14 cellular contexts compared by ENCODE assay signal in the genomic region with DNA sequence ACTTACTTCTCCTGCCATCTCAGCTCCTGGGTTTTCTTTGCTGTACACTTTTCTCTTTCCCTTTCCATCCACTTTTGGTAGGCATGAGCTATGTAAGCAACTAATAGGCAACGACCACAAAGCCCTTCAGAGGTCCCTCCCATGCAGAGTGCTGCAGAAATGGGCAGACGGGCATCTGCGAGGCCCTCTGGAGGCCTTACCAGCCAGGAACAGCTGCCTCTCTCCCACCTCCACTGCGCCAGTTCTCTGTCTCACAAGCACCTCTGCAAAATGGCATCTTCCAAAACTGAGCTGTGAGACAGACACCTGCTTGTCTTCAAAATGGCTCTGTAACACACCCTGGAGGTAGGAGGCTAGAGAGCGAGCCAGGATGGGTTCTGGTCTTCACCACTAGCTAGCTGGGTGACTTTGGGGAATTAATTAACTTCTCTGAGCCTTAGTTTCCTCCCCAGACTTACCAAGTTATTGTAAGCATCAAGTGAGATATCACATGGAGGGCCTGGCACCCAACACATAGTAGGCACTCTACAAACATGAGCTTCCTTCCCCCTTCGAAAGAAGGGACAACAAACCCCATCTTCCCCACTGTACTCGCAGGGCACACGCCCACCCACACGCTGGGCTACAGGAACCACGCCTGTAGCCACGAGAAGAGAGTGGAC.
DNase-seq lines count a peak whose midpoint lies in the region; ATAC-seq and TF ChIP-seq lines count a peak whose summit lies in the region.
"Had no signal": no experiment of that assay in that cellular context is flagged by ENCODE, and none has a peak within 500 bp of the region (broad histone marks: within the 10 kb centered on the region; RNA-seq: fewer than 3 reads in every experiment).

No MANE protein-coding gene starts in this region.

- WGBS in heart right ventricle, 2 donors: 93 to 95% methylated on average over 11 of the region's 11 CpGs

- no peak overlapping the region for H3K4me3 ChIP-seq in heart right ventricle
- H3K4me3 ChIP-seq: body of pancreas had no signal

- H3K27ac Mint-ChIP-seq in dendritic cell treated with granulocyte-macrophage colony-stimulating factor and Interleukin-4, amounts not matched to agents 40 ng/mL and 50 ng/mL, for 4 days: peak overlapping the region; percentile 58

- peak; percentile 22 for DNase-seq in ACHN
- DNase-seq in GDM1 (lab: John Stamatoyannopoulos, UW): peak; percentile 30
- DNase-seq in NCI-H510A treated with DMSO at 0.1 percent for 48 hours (lab: John Stamatoyannopoulos, UW): peak; percentile 70
- DNase-seq in AG08395 (ENCODE audit: low spot score): no peak
- no peak for DNase-seq in heart right ventricle
- no peak for DNase-seq in kidney tubule cell (ENCODE audit: low spot score)
- DNase-seq: activated T-cell treated with anti-CD3 and anti-CD28 coated beads, Interleukin-2, amount 50 U/mL, for 48 hours; body of pancreas; GOT3; NCI-H187 treated with DMSO at 0.1 percent for 48 hours; T1000 had no signal

- H3K27me3 ChIP-seq in heart right ventricle: no peaks in the 10 kb centered on the region
- H3K27me3 ChIP-seq: body of pancreas had no signal

- intact Hi-C loops in dendritic cell treated with granulocyte-macrophage colony-stimulating factor and Interleukin-4, amounts not matched to agents 40 ng/mL and 50 ng/mL, for 4 days (cut with micrococcal nuclease): no loop called here
- intact Hi-C loops in heart right ventricle (cut with DNase I): loop anchor here in 8 of 10 donors (5.0 to 10.0 kb wide), 7 partner anchors 55 to 315 kb away; a partner anchor contains a TSS

- no peaks in the 10 kb centered on the region for H3K9me3 ChIP-seq in heart right ventricle
- H3K9me3 ChIP-seq: body of pancreas had no signal

- no peak for TF ChIP-seq CTCF in heart right ventricle (IDR thresholded peaks at IDR 0.05)

- H3K4me3 Mint-ChIP-seq in dendritic cell treated with granulocyte-macrophage colony-stimulating factor and Interleukin-4, amounts not matched to agents 40 ng/mL and 50 ng/mL, for 4 days: no peak overlapping the region

- H3K9me3 Mint-ChIP-seq in dendritic cell treated with granulocyte-macrophage colony-stimulating factor and Interleukin-4, amounts not matched to agents 40 ng/mL and 50 ng/mL, for 4 days: no peaks in the 10 kb centered on the region

- H3K4me1 Mint-ChIP-seq in dendritic cell treated with granulocyte-macrophage colony-stimulating factor and Interleukin-4, amounts not matched to agents 40 ng/mL and 50 ng/mL, for 4 days (ENCODE audit: low read depth): peaks cover 75% of the 10 kb centered on the region

- in situ Hi-C loops in ACHN (cut with HindIII; ENCODE audit: low pct_ligation_motif_present, low pct_unique_long_range_greater_than_20kb, low sequenced_read_pairs): no loop called here

- peaks cover 41% of the 10 kb centered on the region for H3K36me3 Mint-ChIP-seq in dendritic cell treated with granulocyte-macrophage colony-stimulating factor and Interleukin-4, amounts not matched to agents 40 ng/mL and 50 ng/mL, for 4 days (ENCODE audit: low read depth)

- H3K4me1 ChIP-seq in heart right ventricle: peaks cover 14 to 96% (median 69%) of the 10 kb centered on the region in 9 donors

- no peaks in the 10 kb centered on the region for H3K27me3 Mint-ChIP-seq in dendritic cell treated with granulocyte-macrophage colony-stimulating factor and Interleukin-4, amounts not matched to agents 40 ng/mL and 50 ng/mL, for 4 days

- no peaks in the 10 kb centered on the region for H3K36me3 ChIP-seq in heart right ventricle

- ATAC-seq in heart right ventricle (no peak), HG03045 (IDR thresholded peaks at IDR 0.05; ENCODE audit: unreplicated experiment) (no peak)
- ATAC-seq: body of pancreas, left colon had no signal

- H3K27ac ChIP-seq in heart right ventricle: peak overlapping the region in 1 of 10 donors; percentile 46

Comparison
In these comparisons a context has a peak if more than half of its experiments do, and no peak if none do; other contexts are left out.
1. DNase-seq: peak in ACHN (single experiment), GDM1 (single experiment) and NCI-H510A treated with DMSO at 0.1 percent for 48 hours (single experiment); none in AG08395 (single experiment), heart right ventricle (0 of 2) and kidney tubule cell (single experiment).